In the genomic region with DNA sequence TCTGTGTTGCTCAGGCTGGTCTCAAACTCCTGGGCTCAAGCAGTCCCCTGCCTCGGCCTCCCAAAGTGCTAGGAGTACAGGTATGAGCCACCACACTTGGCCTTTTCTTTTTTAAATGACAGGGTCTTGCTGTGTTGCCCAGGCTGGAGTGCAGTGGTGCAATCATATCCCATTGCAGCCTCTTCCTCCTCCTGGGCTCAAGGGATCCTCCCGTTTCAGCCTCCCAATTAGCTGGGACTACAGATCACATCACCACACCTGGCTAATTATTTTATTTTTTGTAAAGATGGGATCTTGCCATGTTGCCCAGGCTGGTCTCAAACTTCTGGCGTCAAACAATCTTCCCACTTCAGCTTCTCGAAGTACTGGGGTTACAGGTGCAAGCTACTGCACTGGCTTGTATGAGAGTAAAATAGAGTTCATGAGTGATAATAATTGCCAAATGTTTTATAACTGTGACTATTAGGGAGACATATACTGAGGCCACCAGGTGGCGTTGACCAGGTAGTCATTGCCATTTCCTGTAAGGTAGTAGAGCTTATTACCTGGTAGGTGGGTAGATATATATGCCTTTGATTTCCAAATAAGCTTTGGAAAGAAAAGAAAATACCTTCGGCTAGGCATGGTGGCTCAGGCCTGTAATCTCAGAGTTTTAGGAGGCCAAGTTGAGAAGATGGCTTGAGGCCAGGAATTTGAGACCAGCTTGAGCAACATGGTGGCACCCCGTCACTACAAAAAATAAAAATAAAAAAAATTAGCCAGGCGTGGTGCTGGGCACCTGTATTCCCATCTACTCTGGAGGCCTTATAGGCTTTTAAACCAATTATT, we compare ENCODE assay signal across 9 cellular contexts. TPM values are rescaled to one million over a fixed set of nuclear protein-coding genes. Genes with fewer than 3 reads are reported as not detected.
A peak's percentile ranks its signal among the peaks of the same experiment; 100 is the strongest.
DNase-seq lines count a peak whose midpoint lies in the region; ATAC-seq and TF ChIP-seq lines count a peak whose summit lies in the region.
"Had no signal": no experiment of that assay in that cellular context is flagged by ENCODE, and none has a peak within 500 bp of the region (broad histone marks: within the 10 kb centered on the region; RNA-seq: fewer than 3 reads in every experiment).

No MANE protein-coding gene starts in this region.

- H4K20me1 ChIP-seq in SK-N-SH (ENCODE audit: insufficient read depth), result peaks cover 7% of the 10 kb centered on the region

- WGBS in SK-N-SH (ENCODE audit: low lambda C conversion rate), result 91% methylated on average over 8 of the region's 8 CpGs

- H3K9me3 ChIP-seq in SK-N-SH, result no peaks in the 10 kb centered on the region

- ATAC-seq in SK-N-SH treated with all-trans-retinoic acid at 6 μM for 48 hours (no peak), HG03095 (IDR thresholded peaks at IDR 0.05; ENCODE audit: unreplicated experiment) (peak; percentile 11)

- H3K4me1 ChIP-seq in SK-N-SH (ENCODE audit: control insufficient read depth in 1 of 2, insufficient read depth in 2 of 2, low read depth in 1 of 2, low read length in 1 of 2), result peaks cover 13 to 20% of the 10 kb centered on the region in 2 experiments; a peak in 3 of 4 replicates

- no peak for TF ChIP-seq RAD21 in SK-N-SH (IDR thresholded peaks at IDR 0.05; ENCODE audit: low read length)

- POLR2A ChIA-PET in SK-N-SH (lab: Yijun Ruan, JAX), result no interaction called here

- H3K27me3 ChIP-seq in SK-N-SH (ENCODE audit: insufficient read depth), result no peaks in the 10 kb centered on the region

- TF ChIP-seq EP300 in SK-N-SH (IDR thresholded peaks at IDR 0.05; ENCODE audit: borderline replicate concordance in 1 of 2, low read depth in 1 of 2, low read length in 1 of 2), result no peak

- H3K9ac ChIP-seq in SK-N-SH, result no peak overlapping the region

- CTCF ChIA-PET in SK-N-SH (lab: Yijun Ruan, JAX), result interaction anchor here (0.6 to 6.8 kb wide), 17 partner anchors 11 to 988 kb away, joined by 3 to 88 read pairs (median 3); no protein-coding TSS in a partner anchor

- H3K4me3 ChIP-seq in SK-N-SH (ENCODE audit: low read depth in 2 of 2, low read length in 1 of 2), result no peak overlapping the region
- H3K4me3 ChIP-seq in retinal pigment epithelial cell (ENCODE audit: low read length), result no peak overlapping the region

- H3K79me2 ChIP-seq in SK-N-SH (ENCODE audit: insufficient read depth), result peaks cover 64% of the 10 kb centered on the region

- H3K9me2 ChIP-seq in SK-N-SH, result no peaks in the 10 kb centered on the region

- H3K27ac ChIP-seq in SK-N-SH (ENCODE audit: low read depth in 2 of 2, low read length in 1 of 2), result no peak overlapping the region

- H3K4me2 ChIP-seq in SK-N-SH, result no peak overlapping the region

- peaks cover 13% of the 10 kb centered on the region for H3F3A ChIP-seq in SK-N-SH (replicated peaks; ENCODE audit: insufficient read depth)

- peak; percentile 47 for TF ChIP-seq CTCF in SK-N-SH (IDR thresholded peaks at IDR 0.05)
- peak; percentile 49 for TF ChIP-seq CTCF in retinal pigment epithelial cell (conservative IDR thresholded peaks at IDR 0.05; ENCODE audit: low read depth, low read length)

- DNase-seq in SK-N-SH (no peak), retinal pigment epithelial cell (ENCODE audit: low read depth) (no peak), AML-193 (lab: John Stamatoyannopoulos, UW) (no peak), NOMO-1 (lab: John Stamatoyannopoulos, UW; ENCODE audit: unreplicated experiment in 2 of 2) (no peak)
- peak; percentile 72 for DNase-seq in activated effector memory CD4-positive, alpha-beta T cell treated with anti-CD3 and anti-CD28 coated beads, Interleukin-2, amount 50 U/mL, for 16 hours
- no peak for DNase-seq in activated CD4-positive, CD25-positive, alpha-beta regulatory T cell treated with anti-CD3 and anti-CD28 coated beads, Interleukin-2, amount 50 U/mL, for 72 hours
- DNase-seq: SHP77 had no signal

- H2AFZ ChIP-seq in SK-N-SH (ENCODE audit: low read depth), result no peak overlapping the region

- H3K36me3 ChIP-seq in SK-N-SH (replicated peaks in 1 of 2; ENCODE audit: control insufficient read depth in 1 of 2, insufficient read depth in 2 of 2, low read length in 1 of 2), result peaks cover 0 to 13% of the 10 kb centered on the region in 2 experiments

TF ChIP-seq in SK-N-SH, 30 proteins besides CTCF, POLR2A, EP300 and RAD21:
- TF ChIP-seq FOSL2 (IDR thresholded peaks at IDR 0.05; ENCODE audit: borderline replicate concordance, low read depth) (no peak), YY1 (IDR thresholded peaks at IDR 0.05; ENCODE audit: low read depth) (no peak), POLR2AphosphoS5 (IDR thresholded peaks at IDR 0.05; ENCODE audit: low read depth, low read length) (no peak), EZH2phosphoT487 (IDR thresholded peaks at IDR 0.05; ENCODE audit: borderline replicate concordance, low read depth) (no peak), MXI1 (IDR thresholded peaks at IDR 0.05; ENCODE audit: low read depth, low read length) (no peak), CHD2 (IDR thresholded peaks at IDR 0.05; ENCODE audit: low read length, partially characterized antibody) (no peak), RCOR1 (IDR thresholded peaks at IDR 0.05; ENCODE audit: low read length) (no peak), RXRA (IDR thresholded peaks at IDR 0.05; ENCODE audit: borderline replicate concordance, low read depth) (no peak)
- TF ChIP-seq, protein P1, sequence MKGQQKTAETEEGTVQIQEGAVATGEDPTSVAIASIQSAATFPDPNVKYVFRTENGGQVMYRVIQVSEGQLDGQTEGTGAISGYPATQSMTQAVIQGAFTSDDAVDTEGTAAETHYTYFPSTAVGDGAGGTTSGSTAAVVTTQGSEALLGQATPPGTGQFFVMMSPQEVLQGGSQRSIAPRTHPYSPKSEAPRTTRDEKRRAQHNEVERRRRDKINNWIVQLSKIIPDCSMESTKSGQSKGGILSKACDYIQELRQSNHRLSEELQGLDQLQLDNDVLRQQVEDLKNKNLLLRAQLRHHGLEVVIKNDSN (IDR thresholded peaks at IDR 0.05; ENCODE audit: borderline replicate concordance, low read depth), result no peak
TF ChIP-seq in SK-N-SH: peak in this region for 0.

TF ChIP-seq in SK-N-SH treated with all-trans-retinoic acid at 6 μM for 48 hours, 23 proteins besides CTCF, POLR2A, EP300 and RAD21:
- TF ChIP-seq ZC3H10 (CRISPR knock-in tag; IDR thresholded peaks at IDR 0.05), result no peak
- TF ChIP-seq, protein P2, sequence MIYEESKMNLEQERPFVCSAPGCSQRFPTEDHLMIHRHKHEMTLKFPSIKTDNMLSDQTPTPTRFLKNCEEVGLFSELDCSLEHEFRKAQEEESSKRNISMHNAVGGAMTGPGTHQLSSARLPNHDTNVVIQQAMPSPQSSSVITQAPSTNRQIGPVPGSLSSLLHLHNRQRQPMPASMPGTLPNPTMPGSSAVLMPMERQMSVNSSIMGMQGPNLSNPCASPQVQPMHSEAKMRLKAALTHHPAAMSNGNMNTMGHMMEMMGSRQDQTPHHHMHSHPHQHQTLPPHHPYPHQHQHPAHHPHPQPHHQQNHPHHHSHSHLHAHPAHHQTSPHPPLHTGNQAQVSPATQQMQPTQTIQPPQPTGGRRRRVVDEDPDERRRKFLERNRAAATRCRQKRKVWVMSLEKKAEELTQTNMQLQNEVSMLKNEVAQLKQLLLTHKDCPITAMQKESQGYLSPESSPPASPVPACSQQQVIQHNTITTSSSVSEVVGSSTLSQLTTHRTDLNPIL (CRISPR knock-in tag; IDR thresholded peaks at IDR 0.05; ENCODE audit: low read depth), result no peak

RNA-seq across cellular contexts. Expression of a gene that starts 5.4 kb away (rescaled TPM):
- polyA plus RNA-seq in SK-N-SH (2012; rRNA removed), result 3.7 and 4.0 TPM in 2 replicates
- polyA plus RNA-seq in SK-N-SH (2012; cell fraction: cytosol; rRNA removed), result 5.6 and 6.7 TPM in 2 replicates
- polyA plus RNA-seq in SK-N-SH (2012; cell fraction: nucleus; rRNA removed), result 1.1 and 1.7 TPM in 2 replicates
